In genomic region chrX:63744850-63745249, GRCh38 we compare ENCODE assay signal across 24 cellular contexts.
"Had no signal": no experiment of that assay in that cellular context is flagged by ENCODE, and none has a peak within 500 bp of the region (broad histone marks: within the 10 kb centered on the region; RNA-seq: fewer than 3 reads in every experiment).

No MANE protein-coding gene starts in this region.

- H3K4me1 Mint-ChIP-seq: endodermal cell had no signal

- H3K27ac Mint-ChIP-seq: activated naive CD4-positive, alpha-beta T cell treated with anti-CD3 and anti-CD28 coated beads, Interleukin-2, amount 50 U/mL, for 24 hours; endodermal cell; nephron progenitor cell; stimulated activated naive B cell treated with anti-CD40 and anti-IgM and Interleukin-4, amounts not matched to agents 10 μg/mL and 1 μg/mL and 100 μg/mL, for 72 hours; WTC11 had no signal

- H3K36me3 Mint-ChIP-seq: activated naive CD4-positive, alpha-beta T cell treated with anti-CD3 and anti-CD28 coated beads, Interleukin-2, amount 50 U/mL, for 24 hours; stimulated activated naive B cell treated with anti-CD40 and anti-IgM and Interleukin-4, amounts not matched to agents 10 μg/mL and 1 μg/mL and 100 μg/mL, for 72 hours; WTC11 had no signal

- ATAC-seq: gastrocnemius medialis; left cardiac atrium; pancreas; psoas muscle; stimulated activated naive B cell treated with anti-CD40 and anti-IgM and Interleukin-4, amounts not matched to agents 10 μg/mL and 1 μg/mL and 100 μg/mL, for 72 hours; WTC11 had no signal

- DNase-seq: activated CD4-positive, alpha-beta T cell treated with anti-CD3 and anti-CD28 coated beads, Interleukin-2, amount 50 U/mL, for 48 hours; activated gamma-delta T cell; adrenal gland; endodermal cell; esophagus squamous epithelium; gastrocnemius medialis; islet precursor cell; left cardiac atrium; midbrain; nephron progenitor cell; psoas muscle; sigmoid colon; stimulated activated CD4-positive, alpha-beta T cell treated with anti-CD3 and anti-CD28 coated beads, Interleukin-15, amount 100 ng/mL, for 24 hours; stimulated activated naive B cell treated with anti-CD40 and anti-IgM and Interleukin-4, amounts not matched to agents 10 μg/mL and 1 μg/mL and 100 μg/mL, for 72 hours; T-helper 9 cell; transverse colon; uterus had no signal

- H3K36me3 ChIP-seq: adrenal gland, ascending aorta, esophagus squamous epithelium, gastrocnemius medialis, pancreas, sigmoid colon, transverse colon, uterus had no signal

- H3K4me3 ChIP-seq: adrenal gland, ascending aorta, coronary artery, esophagus squamous epithelium, gastrocnemius medialis, pancreas, psoas muscle, sigmoid colon, smooth muscle cell, transverse colon, uterus had no signal

- H3K9me3 ChIP-seq: adrenal gland, ascending aorta, esophagus squamous epithelium, gastrocnemius medialis, pancreas, psoas muscle, sigmoid colon, transverse colon, uterus had no signal

- H3K9me3 Mint-ChIP-seq: activated naive CD4-positive, alpha-beta T cell treated with anti-CD3 and anti-CD28 coated beads, Interleukin-2, amount 50 U/mL, for 24 hours; stimulated activated naive B cell treated with anti-CD40 and anti-IgM and Interleukin-4, amounts not matched to agents 10 μg/mL and 1 μg/mL and 100 μg/mL, for 72 hours; WTC11 had no signal

- FAIRE-seq: pancreas had no signal

- H3K4me3 Mint-ChIP-seq: activated naive CD4-positive, alpha-beta T cell treated with anti-CD3 and anti-CD28 coated beads, Interleukin-2, amount 50 U/mL, for 24 hours; activated T-helper 1 cell treated with anti-CD3 and anti-CD28 coated beads, Interleukin-12 subunit alpha, Interleukin-12 subunit beta, Interleukin-2, Interleukin-4 antibody, amounts not matched to agents 30 ng/mL and 10 ng/mL and 1 ng/mL, durations not matched to agents 14 hours and 24 hours and 36 hours; endodermal cell; nephron progenitor cell; stimulated activated naive B cell treated with anti-CD40 and anti-IgM and Interleukin-4, amounts not matched to agents 10 μg/mL and 1 μg/mL and 100 μg/mL, for 72 hours; WTC11 had no signal

- H3K4me1 ChIP-seq: adrenal gland, pancreas, psoas muscle, uterus had no signal

- H3K4me2 ChIP-seq: smooth muscle cell had no signal

- H3K27ac ChIP-seq: adrenal gland, ascending aorta, esophagus squamous epithelium, gastrocnemius medialis, pancreas, psoas muscle, sigmoid colon, transverse colon, uterus had no signal

- H3K27me3 Mint-ChIP-seq: activated naive CD4-positive, alpha-beta T cell treated with anti-CD3 and anti-CD28 coated beads, Interleukin-2, amount 50 U/mL, for 24 hours; stimulated activated naive B cell treated with anti-CD40 and anti-IgM and Interleukin-4, amounts not matched to agents 10 μg/mL and 1 μg/mL and 100 μg/mL, for 72 hours had no signal

- H3K27me3 ChIP-seq: adrenal gland, ascending aorta, esophagus squamous epithelium, gastrocnemius medialis, sigmoid colon, transverse colon, uterus had no signal
